Comparison of ENCODE assay signal across 22 cellular contexts in the genomic region with DNA sequence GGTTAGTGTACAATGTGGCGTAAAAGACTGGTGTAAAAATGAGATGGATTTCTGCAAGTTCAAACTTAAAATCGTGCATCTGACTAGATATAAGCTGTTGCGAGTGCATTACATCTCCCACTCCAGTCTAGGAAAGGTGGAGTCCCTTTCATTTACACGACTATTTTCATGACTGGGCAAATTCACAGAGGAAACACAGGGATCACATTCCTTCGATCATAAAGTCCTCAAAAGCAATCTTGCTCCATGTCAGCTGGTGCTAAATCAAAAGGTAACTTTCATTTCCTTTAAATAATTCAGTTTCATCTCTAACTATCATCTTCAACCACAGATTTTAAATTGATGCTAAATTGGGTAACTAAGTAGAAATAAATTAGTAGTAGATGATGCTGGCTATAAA.
"Had no signal": no experiment of that assay in that cellular context is flagged by ENCODE, and none has a peak within 500 bp of the region (broad histone marks: within the 10 kb centered on the region; RNA-seq: fewer than 3 reads in every experiment).

No MANE protein-coding gene starts in this region.

- H3K36me3 ChIP-seq: ascending aorta had no signal

- DNase-seq: activated CD4-positive, alpha-beta T cell treated with anti-CD3 and anti-CD28 coated beads for 48 hours; activated CD4-positive, alpha-beta T cell treated with anti-CD3 and anti-CD28 coated beads, Interleukin-2, amount 50 U/mL, for 4 hours; activated CD4-positive, CD25-positive, alpha-beta regulatory T cell treated with anti-CD3 and anti-CD28 coated beads, Interleukin-2, amount 50 U/mL, for 72 hours; activated CD8-positive, alpha-beta memory T cell treated with anti-CD3 and anti-CD28 coated beads, Interleukin-2, amount 50 U/mL, for 48 hours; activated CD8-positive, alpha-beta T cell treated with anti-CD3 and anti-CD28 coated beads, Interleukin-2, amount 10 ng/mL, durations not matched to agents 7 days and 5 days; activated T-cell treated with anti-CD3 and anti-CD28 coated beads, Interleukin-2, amount 50 U/mL, for 1 hour; body of pancreas; central memory CD4-positive, alpha-beta T cell; MG63; MV-4-11; NCI-H1092 treated with DMSO at 0.1 percent for 48 hours; NCI-H1417 treated with DMSO at 0.1 percent for 48 hours; NCI-H1694; NCI-H2029 treated with DMSO at 0.1 percent for 48 hours; NCI-H446; NCI-H524; PC-3; SHP77 treated with DMSO at 0.1 percent for 48 hours had no signal

- H3K4me3 ChIP-seq: ascending aorta, body of pancreas, coronary artery, MG63 had no signal

- H3K9me3 ChIP-seq: ascending aorta, body of pancreas, MG63 had no signal

- H3K27me3 Mint-ChIP-seq: activated naive CD4-positive, alpha-beta T cell treated with anti-CD3 and anti-CD28 coated beads, Interleukin-2, amount 50 U/mL, for 24 hours had no signal

- H3K9me3 Mint-ChIP-seq: activated naive CD4-positive, alpha-beta T cell treated with anti-CD3 and anti-CD28 coated beads, Interleukin-2, amount 50 U/mL, for 24 hours; T-helper 1 cell treated with Interleukin-12 subunit alpha and Interleukin-12 subunit beta and Interleukin-4 antibody, amounts not matched to agents 30 μg/mL and 1 μg/mL, for 36 hours had no signal

- H3K27ac Mint-ChIP-seq: activated CD8-positive, alpha-beta T cell treated with anti-CD3 and anti-CD28 coated beads, Interleukin-2, amount 10 ng/mL, durations not matched to agents 7 days and 5 days; activated naive CD4-positive, alpha-beta T cell treated with anti-CD3 and anti-CD28 coated beads, Interleukin-2, amount 50 U/mL, for 24 hours; T-helper 1 cell treated with Interleukin-12 subunit alpha and Interleukin-12 subunit beta and Interleukin-4 antibody, amounts not matched to agents 30 μg/mL and 1 μg/mL, for 36 hours had no signal

- H3K27ac ChIP-seq: ascending aorta, body of pancreas, coronary artery had no signal

- H3K27me3 ChIP-seq: ascending aorta, body of pancreas, MG63 had no signal

- H3K4me3 Mint-ChIP-seq: activated CD8-positive, alpha-beta T cell treated with anti-CD3 and anti-CD28 coated beads, Interleukin-2, amount 10 ng/mL, durations not matched to agents 7 days and 5 days; activated naive CD4-positive, alpha-beta T cell treated with anti-CD3 and anti-CD28 coated beads, Interleukin-2, amount 50 U/mL, for 24 hours; T-helper 1 cell treated with Interleukin-12 subunit alpha and Interleukin-12 subunit beta and Interleukin-4 antibody, amounts not matched to agents 30 μg/mL and 1 μg/mL, for 36 hours had no signal

- H3K4me1 ChIP-seq: ascending aorta had no signal
